Comparison of ENCODE assay signal across 27 cellular contexts in genomic region chr10:124012066-124012465, GRCh38.
DNase-seq lines count a peak whose midpoint lies in the region; ATAC-seq, FAIRE-seq and TF ChIP-seq lines count a peak whose summit lies in the region.
"Had no signal": no experiment of that assay in that cellular context is flagged by ENCODE, and none has a peak within 500 bp of the region (broad histone marks: within the 10 kb centered on the region; RNA-seq: fewer than 3 reads in every experiment).

No MANE protein-coding gene starts in this region.

- H3K4me1 ChIP-seq in kidney (ENCODE audit: control insufficient read depth in 1 of 2, insufficient read depth in 1 of 2, low read depth in 1 of 2, low read length in 2 of 2): no peaks in the 10 kb centered on the region
- peaks cover 0 to 44% (median 37%) of the 10 kb centered on the region in 4 donors for H3K4me1 ChIP-seq in sigmoid colon

- peaks cover 11 to 22% (median 18%) of the 10 kb centered on the region in 7 donors for H3K9me3 Mint-ChIP-seq in CD14-positive monocyte
- peaks cover 4% of the 10 kb centered on the region for H3K9me3 Mint-ChIP-seq in chondrocyte (ENCODE audit: low read depth)
- H3K9me3 Mint-ChIP-seq in activated naive CD8-positive, alpha-beta T cell treated with anti-CD3 and anti-CD28 coated beads for 36 hours: peaks cover 9% of the 10 kb centered on the region
- peaks cover 8% of the 10 kb centered on the region for H3K9me3 Mint-ChIP-seq in activated CD8-positive, alpha-beta T cell treated with anti-CD3 and anti-CD28 coated beads for 36 hours

- H3K36me3 Mint-ChIP-seq in CD14-positive monocyte (peaks cover 91 to 99% of the 10 kb centered on the region in 2 donors), chondrocyte (ENCODE audit: low read depth) (peaks cover 48% of the 10 kb centered on the region)
- H3K36me3 Mint-ChIP-seq in activated naive CD8-positive, alpha-beta T cell treated with anti-CD3 and anti-CD28 coated beads for 36 hours: no peaks in the 10 kb centered on the region
- no peaks in the 10 kb centered on the region for H3K36me3 Mint-ChIP-seq in activated CD8-positive, alpha-beta T cell treated with anti-CD3 and anti-CD28 coated beads for 36 hours (ENCODE audit: low read depth)
- H3K36me3 Mint-ChIP-seq: CD8-positive, alpha-beta T cell had no signal

- FAIRE-seq in kidney (lab: Jason Lieb, UNC): no peak
- FAIRE-seq: A204.1, GM12878, GM19239, HTR-8/SVneo had no signal

- intact Hi-C loops in CD14-positive monocyte (cut with micrococcal nuclease): no loop called here
- intact Hi-C loops in kidney (cut with DNase I): no loop called here
- intact Hi-C loops in sigmoid colon (cut with DNase I): no loop called here
- intact Hi-C loops in activated CD8-positive, alpha-beta T cell treated with anti-CD3 and anti-CD28 coated beads for 36 hours (cut with micrococcal nuclease): no loop called here

- H3K4me1 Mint-ChIP-seq in CD14-positive monocyte: peaks cover 23% of the 10 kb centered on the region
- H3K4me1 Mint-ChIP-seq in chondrocyte (ENCODE audit: low read depth): peaks cover 15% of the 10 kb centered on the region
- no peaks in the 10 kb centered on the region for H3K4me1 Mint-ChIP-seq in activated naive CD8-positive, alpha-beta T cell treated with anti-CD3 and anti-CD28 coated beads for 36 hours
- no peaks in the 10 kb centered on the region for H3K4me1 Mint-ChIP-seq in activated CD8-positive, alpha-beta T cell treated with anti-CD3 and anti-CD28 coated beads for 36 hours (ENCODE audit: low read depth)

- H3K9me3 ChIP-seq in kidney (ENCODE audit: control insufficient read depth in 1 of 2, low read length in 2 of 2) (peaks cover 0 to 4% of the 10 kb centered on the region in 2 donors), sigmoid colon (no peaks in the 10 kb centered on the region)

- TF ChIP-seq POLR2A in sigmoid colon (IDR thresholded peaks at IDR 0.05): no peak

- no peak overlapping the region for H3K9ac ChIP-seq in kidney (ENCODE audit: low read length in 2 of 2)

- POLR2A ChIA-PET in activated CD8-positive, alpha-beta T cell treated with anti-CD3 and anti-CD28 coated beads for 36 hours (lab: Charles Lee): no interaction called here

- H3K27ac Mint-ChIP-seq in CD14-positive monocyte (peak overlapping the region in 1 of 7 donors; percentile 11), chondrocyte (ENCODE audit: unreplicated experiment) (no peak overlapping the region)
- no peak overlapping the region for H3K27ac Mint-ChIP-seq in activated naive CD8-positive, alpha-beta T cell treated with anti-CD3 and anti-CD28 coated beads for 36 hours
- H3K27ac Mint-ChIP-seq in activated CD8-positive, alpha-beta T cell treated with anti-CD3 and anti-CD28 coated beads for 36 hours: no peak overlapping the region
- H3K27ac Mint-ChIP-seq: CD8-positive, alpha-beta T cell had no signal

- WGBS in sigmoid colon, 2 donors: 92 to 95% methylated on average over 5 of the region's 5 CpGs

- peaks cover 10 to 44% (median 39%) of the 10 kb centered on the region in 3 donors for H3K27me3 Mint-ChIP-seq in CD14-positive monocyte (ENCODE audit: low read depth in 3 of 3)
- no peaks in the 10 kb centered on the region for H3K27me3 Mint-ChIP-seq in chondrocyte (ENCODE audit: low read depth)
- H3K27me3 Mint-ChIP-seq in activated naive CD8-positive, alpha-beta T cell treated with anti-CD3 and anti-CD28 coated beads for 36 hours: peaks cover 3% of the 10 kb centered on the region
- H3K27me3 Mint-ChIP-seq in activated CD8-positive, alpha-beta T cell treated with anti-CD3 and anti-CD28 coated beads for 36 hours: no peaks in the 10 kb centered on the region

- no peaks in the 10 kb centered on the region for H3K36me3 ChIP-seq in kidney (ENCODE audit: control insufficient read depth in 1 of 2, insufficient read depth in 2 of 2, low read length in 2 of 2)
- peaks cover 0 to 23% (median 4%) of the 10 kb centered on the region in 4 donors for H3K36me3 ChIP-seq in sigmoid colon

- no peak for ATAC-seq in activated CD8-positive, alpha-beta T cell treated with anti-CD3 and anti-CD28 coated beads for 36 hours
- ATAC-seq: CD8-positive, alpha-beta T cell; GM12878 had no signal

- no peak overlapping the region for H3K27ac ChIP-seq in kidney (ENCODE audit: low read depth in 2 of 2, low read length in 2 of 2)
- peak overlapping the region; percentile 85 to 90 (median 89) for H3K27ac ChIP-seq in sigmoid colon

- TF ChIP-seq CTCF in CD14-positive monocyte (IDR thresholded peaks at IDR 0.05) (no peak), chondrocyte (IDR thresholded peaks at IDR 0.05) (no peak), kidney (IDR thresholded peaks at IDR 0.05; ENCODE audit: borderline replicate concordance, extremely low read depth, insufficient read depth) (no peak), sigmoid colon (IDR thresholded peaks at IDR 0.05) (no peak)
- no peak for TF ChIP-seq CTCF in activated CD8-positive, alpha-beta T cell treated with anti-CD3 and anti-CD28 coated beads for 36 hours (IDR thresholded peaks at IDR 0.05)

- no peaks in the 10 kb centered on the region for H3K27me3 ChIP-seq in sigmoid colon

- CTCF ChIA-PET in activated CD8-positive, alpha-beta T cell treated with anti-CD3 and anti-CD28 coated beads for 36 hours (lab: Charles Lee): no interaction called here

- H3K4me3 ChIP-seq in kidney (ENCODE audit: low read length in 2 of 2): no peak overlapping the region
- no peak overlapping the region for H3K4me3 ChIP-seq in sigmoid colon
- H3K4me3 ChIP-seq: GM12878 had no signal

- TF ChIP-seq EP300 in sigmoid colon (IDR thresholded peaks at IDR 0.05): no peak

- DNase-seq in CD14-positive monocyte (ENCODE audit: low spot score) (peak; percentile 32), chondrocyte (ENCODE audit: low spot score) (peak; percentile 54), kidney (peak; percentile 27), sigmoid colon (no peak), ecto neural progenitor cell (ENCODE audit: low spot score) (no peak), NCI-H1092 treated with DMSO at 0.1 percent for 48 hours (lab: John Stamatoyannopoulos, UW) (no peak)
- no peak for DNase-seq in activated naive CD8-positive, alpha-beta T cell treated with anti-CD3 and anti-CD28 coated beads for 36 hours
- no peak for DNase-seq in activated CD8-positive, alpha-beta T cell treated with anti-CD3 and anti-CD28 coated beads for 36 hours
- DNase-seq: CD8-positive, alpha-beta T cell; DMS 273 treated with DMSO at 0.1 percent for 48 hours; DMS79; EL; GDM1; H7; KG1; MM.1S; NCI-H1417; NCI-H1694 treated with DMSO at 0.1 percent for 48 hours; NCI-H2081; NCI-H2227 treated with DMSO at 0.1 percent for 48 hours; NCI-H526 treated with DMSO at 0.1 percent for 48 hours; RPMI8226; SHP77 had no signal

- H3K4me3 Mint-ChIP-seq in CD14-positive monocyte (peak overlapping the region in 1 of 2 donors; percentile 51), chondrocyte (ENCODE audit: unreplicated experiment) (no peak overlapping the region)
- no peak overlapping the region for H3K4me3 Mint-ChIP-seq in activated naive CD8-positive, alpha-beta T cell treated with anti-CD3 and anti-CD28 coated beads for 36 hours
- no peak overlapping the region for H3K4me3 Mint-ChIP-seq in activated CD8-positive, alpha-beta T cell treated with anti-CD3 and anti-CD28 coated beads for 36 hours
- H3K4me3 Mint-ChIP-seq: CD8-positive, alpha-beta T cell had no signal

Comparison
In these comparisons a context has a peak if more than half of its experiments do, and no peak if none do; other contexts are left out.
1. DNase-seq: peak in CD14-positive monocyte (single experiment), chondrocyte (single experiment) and kidney (single experiment); none in sigmoid colon (single experiment), ecto neural progenitor cell (single experiment), NCI-H1092 treated with DMSO at 0.1 percent for 48 hours (single experiment), activated naive CD8-positive, alpha-beta T cell treated with anti-CD3 and anti-CD28 coated beads for 36 hours (single experiment) and activated CD8-positive, alpha-beta T cell treated with anti-CD3 and anti-CD28 coated beads for 36 hours (single experiment).
2. H3K27ac ChIP-seq: peak in sigmoid colon (4 of 4); none in kidney (0 of 2).